ENCODE assay signal across 7 cellular contexts in genomic region chr3:141940204-141940776, GRCh38.
A peak's percentile ranks its signal among the peaks of the same experiment; 100 is the strongest.
DNase-seq lines count a peak whose midpoint lies in the region; ATAC-seq and TF ChIP-seq lines count a peak whose summit lies in the region.

No MANE protein-coding gene starts in this region.

- H3K36me3 Mint-ChIP-seq in activated naive CD4-positive, alpha-beta T cell treated with anti-CD3 and anti-CD28 coated beads, Interleukin-2, amount 50 U/mL, for 72 hours = no peaks in the 10 kb centered on the region

- in situ Hi-C loops in GM13977 (cut with MboI; ENCODE audit: low pct_unique_long_range_greater_than_20kb, low sequenced_read_pairs, unreplicated experiment) = no loop called here

- intact Hi-C loops in stomach (cut with DNase I; ENCODE audit: low total_unique reads) = no loop called here

- H3K9me3 ChIP-seq in stomach = no peaks in the 10 kb centered on the region

- H3K4me3 ChIP-seq in stomach = no peak overlapping the region

- H3K27me3 ChIP-seq in stomach = no peaks in the 10 kb centered on the region

- TF ChIP-seq CTCF in GM13977 (IDR thresholded peaks at IDR 0.05; ENCODE audit: extremely low read depth, insufficient read depth, missing control alignments) = peak; percentile 10
- TF ChIP-seq CTCF in stomach (IDR thresholded peaks at IDR 0.05) = no peak

- no peak for TF ChIP-seq EP300 in stomach (IDR thresholded peaks at IDR 0.05)

- H3K27ac Mint-ChIP-seq in activated naive CD4-positive, alpha-beta T cell treated with anti-CD3 and anti-CD28 coated beads, Interleukin-2, amount 50 U/mL, for 72 hours = peak overlapping the region; percentile 57 to 90

- peaks cover 0 to 4% (median 0%) of the 10 kb centered on the region in 4 donors for H3K36me3 ChIP-seq in stomach

- no peak for TF ChIP-seq POLR2A in stomach (IDR thresholded peaks at IDR 0.05)

- peak; percentile 90 to 91 for ATAC-seq in activated naive CD4-positive, alpha-beta T cell treated with anti-CD3 and anti-CD28 coated beads, Interleukin-2, amount 50 U/mL, for 72 hours
- ATAC-seq in HG03025 (IDR thresholded peaks at IDR 0.05; ENCODE audit: low FRiP score, unreplicated experiment) (no peak), GM18511 (IDR thresholded peaks at IDR 0.05; ENCODE audit: unreplicated experiment) (no peak)

- peaks cover 15 to 27% (median 18%) of the 10 kb centered on the region in 4 donors for H3K4me1 ChIP-seq in stomach

- peak overlapping the region in 3 of 5 donors; percentile 8 to 60 (median 26) for H3K27ac ChIP-seq in stomach

- DNase-seq in GM13977 (ENCODE audit: low spot score) (no peak), NCI-H2081 treated with DMSO at 0.1 percent for 48 hours (lab: John Stamatoyannopoulos, UW) (peak; percentile 59), inferior parietal cortex (ENCODE audit: extremely low spot score) (peak; percentile 32), stomach (no peak)
- peak; percentile 37 to 84 for DNase-seq in activated naive CD4-positive, alpha-beta T cell treated with anti-CD3 and anti-CD28 coated beads, Interleukin-2, amount 50 U/mL, for 72 hours (ENCODE audit: low spot score in 2 of 2)

- WGBS in stomach, 5 donors = 47 to 59% (median 58%) methylated on average over 12 of the region's 12 CpGs

- H3K9me3 Mint-ChIP-seq in activated naive CD4-positive, alpha-beta T cell treated with anti-CD3 and anti-CD28 coated beads, Interleukin-2, amount 50 U/mL, for 72 hours = peaks cover 0 to 4% of the 10 kb centered on the region in 2 donors

Comparison
In these comparisons a context has a peak if more than half of its experiments do, and no peak if none do; other contexts are left out.
1. DNase-seq: peak in NCI-H2081 treated with DMSO at 0.1 percent for 48 hours (single experiment), activated naive CD4-positive, alpha-beta T cell treated with anti-CD3 and anti-CD28 coated beads, Interleukin-2, amount 50 U/mL, for 72 hours (2 of 2) and inferior parietal cortex (single experiment); none in GM13977 (single experiment) and stomach (single experiment).
2. ATAC-seq: peak in activated naive CD4-positive, alpha-beta T cell treated with anti-CD3 and anti-CD28 coated beads, Interleukin-2, amount 50 U/mL, for 72 hours (2 of 2); none in HG03025 (single experiment) and GM18511 (single experiment).